ENCODE assay signal across 15 cellular contexts in the genomic region with DNA sequence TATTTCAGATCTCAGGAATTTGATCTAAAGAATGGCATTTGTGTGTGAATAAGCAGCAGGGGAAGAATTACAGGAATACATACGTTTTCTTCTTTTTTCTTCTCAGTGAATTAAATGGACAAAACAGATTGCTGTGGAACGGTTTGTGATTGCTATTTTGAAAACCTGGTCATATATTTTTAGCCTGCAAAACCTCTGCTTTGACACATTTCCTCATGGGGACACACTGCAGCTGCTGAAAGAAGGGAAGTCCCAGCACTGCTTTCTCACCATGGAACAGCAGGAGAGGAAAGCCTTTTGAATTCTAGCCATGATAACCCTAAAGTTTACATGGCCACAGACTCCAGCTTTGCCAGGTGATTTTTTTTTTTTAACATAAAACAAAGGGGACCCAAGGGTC.
A peak's percentile ranks its signal among the peaks of the same experiment; 100 is the strongest.
DNase-seq lines count a peak whose midpoint lies in the region; ATAC-seq and TF ChIP-seq lines count a peak whose summit lies in the region.
"Had no signal": no experiment of that assay in that cellular context is flagged by ENCODE, and none has a peak within 500 bp of the region (broad histone marks: within the 10 kb centered on the region; RNA-seq: fewer than 3 reads in every experiment).

No MANE protein-coding gene starts in this region.

- H3K9me3 ChIP-seq in MM.1S (replicated peaks; ENCODE audit: insufficient read depth, low read length) (no peaks in the 10 kb centered on the region), gastroesophageal sphincter (peaks cover 0 to 6% (median 0%) of the 10 kb centered on the region in 3 donors)
- H3K9me3 ChIP-seq: testis had no signal

- WGBS in gastroesophageal sphincter (ENCODE audit: low coverage in 1 of 2), 2 donors = 0% methylated on average over 2 of the region's 2 CpGs

- H3K4me1 Mint-ChIP-seq in nephron progenitor cell = peaks cover 67% of the 10 kb centered on the region
- H3K4me1 Mint-ChIP-seq in activated naive CD4-positive, alpha-beta T cell treated with anti-CD3 and anti-CD28 coated beads, Interleukin-2, amount 10 ng/mL, durations not matched to agents 7 days and 5 days = no peaks in the 10 kb centered on the region
- H3K4me1 Mint-ChIP-seq in effector memory CD8-positive, alpha-beta T cell (ENCODE audit: low read depth in 2 of 2) = no peaks in the 10 kb centered on the region

- peak overlapping the region; percentile 65 for H3K27ac Mint-ChIP-seq in nephron progenitor cell
- no peak overlapping the region for H3K27ac Mint-ChIP-seq in activated naive CD4-positive, alpha-beta T cell treated with anti-CD3 and anti-CD28 coated beads, Interleukin-2, amount 10 ng/mL, durations not matched to agents 7 days and 5 days
- H3K27ac Mint-ChIP-seq in effector memory CD8-positive, alpha-beta T cell = no peak overlapping the region

- H3K9me2 ChIP-seq in MM.1S (replicated peaks; ENCODE audit: insufficient read depth, low read length) = no peaks in the 10 kb centered on the region

- H3K36me3 Mint-ChIP-seq in nephron progenitor cell (ENCODE audit: low read depth) = peaks cover 5% of the 10 kb centered on the region
- no peaks in the 10 kb centered on the region for H3K36me3 Mint-ChIP-seq in activated naive CD4-positive, alpha-beta T cell treated with anti-CD3 and anti-CD28 coated beads, Interleukin-2, amount 10 ng/mL, durations not matched to agents 7 days and 5 days
- no peaks in the 10 kb centered on the region for H3K36me3 Mint-ChIP-seq in effector memory CD8-positive, alpha-beta T cell (ENCODE audit: insufficient read depth)

- CTCF ChIA-PET in activated naive CD4-positive, alpha-beta T cell treated with anti-CD3 and anti-CD28 coated beads, Interleukin-2, amount 10 ng/mL, durations not matched to agents 7 days and 5 days (lab: Charles Lee) = no interaction called here

- H3K4me3 Mint-ChIP-seq in nephron progenitor cell = no peak overlapping the region
- H3K4me3 Mint-ChIP-seq in activated naive CD4-positive, alpha-beta T cell treated with anti-CD3 and anti-CD28 coated beads, Interleukin-2, amount 10 ng/mL, durations not matched to agents 7 days and 5 days = no peak overlapping the region
- no peak overlapping the region for H3K4me3 Mint-ChIP-seq in effector memory CD8-positive, alpha-beta T cell

- peak overlapping the region; percentile 5; the same call in 1 of the 2 replicates for H3K9ac ChIP-seq in MM.1S (ENCODE audit: low read length)

- no peaks in the 10 kb centered on the region for H3K36me3 ChIP-seq in MM.1S (replicated peaks; ENCODE audit: insufficient read depth, low read length)
- no peaks in the 10 kb centered on the region for H3K36me3 ChIP-seq in gastroesophageal sphincter

- H3K27ac ChIP-seq in MM.1S (ENCODE audit: low read length) (peak overlapping the region; percentile 55), gastroesophageal sphincter (peak overlapping the region; percentile 14 to 62 (median 38))
- H3K27ac ChIP-seq: PC-9, testis had no signal

- H3K4me3 ChIP-seq in MM.1S (ENCODE audit: low read length) (peak overlapping the region; percentile 4), gastroesophageal sphincter (no peak overlapping the region)
- H3K4me3 ChIP-seq: PC-9, testis had no signal

- peak overlapping the region; percentile 69 for H3K4me2 ChIP-seq in MM.1S (ENCODE audit: low read depth, low read length)
- H3K4me2 ChIP-seq: PC-9 had no signal

- no peaks in the 10 kb centered on the region for H3K27me3 Mint-ChIP-seq in nephron progenitor cell (ENCODE audit: low read depth, poor library complexity)
- no peaks in the 10 kb centered on the region for H3K27me3 Mint-ChIP-seq in activated naive CD4-positive, alpha-beta T cell treated with anti-CD3 and anti-CD28 coated beads, Interleukin-2, amount 10 ng/mL, durations not matched to agents 7 days and 5 days
- H3K27me3 Mint-ChIP-seq in effector memory CD8-positive, alpha-beta T cell = no peaks in the 10 kb centered on the region

- H3K27me3 ChIP-seq in MM.1S (replicated peaks; ENCODE audit: insufficient read depth, low read length) (no peaks in the 10 kb centered on the region), gastroesophageal sphincter (no peaks in the 10 kb centered on the region)
- H3K27me3 ChIP-seq: testis had no signal

- H3K4me1 ChIP-seq in MM.1S (ENCODE audit: low read length) (peaks cover 32% of the 10 kb centered on the region), gastroesophageal sphincter (peaks cover 4 to 35% (median 13%) of the 10 kb centered on the region in 3 donors)
- H3K4me1 ChIP-seq: testis had no signal

- TF ChIP-seq CTCF in MM.1S (IDR thresholded peaks at IDR 0.05; ENCODE audit: low read length) = no peak
- no peak for TF ChIP-seq CTCF in gastroesophageal sphincter (IDR thresholded peaks at IDR 0.05)
- TF ChIP-seq CTCF in nephron progenitor cell (IDR thresholded peaks at IDR 0.05) = no peak

- peak; percentile 42 for DNase-seq in MM.1S
- no peak for DNase-seq in nephron progenitor cell
- DNase-seq in activated CD4-positive, alpha-beta T cell treated with anti-CD3 and anti-CD28 coated beads, Interleukin-2, amount 50 U/mL, for 1 hour = no peak
- DNase-seq in activated naive CD4-positive, alpha-beta T cell treated with anti-CD3 and anti-CD28 coated beads, Interleukin-2, amount 10 ng/mL, durations not matched to agents 7 days and 5 days = no peak
- no peak for DNase-seq in effector memory CD8-positive, alpha-beta T cell
- DNase-seq in T-helper 9 cell = no peak
- DNase-seq: activated CD4-positive, alpha-beta T cell treated with anti-CD3 and anti-CD28 coated beads for 1 hour; activated gamma-delta T cell treated with Interleukin-2 at 50 U/mL for 16 hours; amygdala; effector memory CD4-positive, alpha-beta T cell; NCI-H187 treated with DMSO at 0.1 percent for 48 hours; PC-9; testis had no signal

- no peaks in the 10 kb centered on the region for H4K20me1 ChIP-seq in MM.1S (ENCODE audit: insufficient read depth, low read length)

- TF ChIP-seq POLR2A in gastroesophageal sphincter (IDR thresholded peaks at IDR 0.05) = no peak

- H3K79me2 ChIP-seq in MM.1S (ENCODE audit: low read length) = no peaks in the 10 kb centered on the region

- peaks cover 17% of the 10 kb centered on the region for H3K9me3 Mint-ChIP-seq in nephron progenitor cell
- no peaks in the 10 kb centered on the region for H3K9me3 Mint-ChIP-seq in activated naive CD4-positive, alpha-beta T cell treated with anti-CD3 and anti-CD28 coated beads, Interleukin-2, amount 10 ng/mL, durations not matched to agents 7 days and 5 days
- H3K9me3 Mint-ChIP-seq in effector memory CD8-positive, alpha-beta T cell = peaks cover 4 to 7% of the 10 kb centered on the region in 2 donors

- no peak for TF ChIP-seq EP300 in gastroesophageal sphincter (IDR thresholded peaks at IDR 0.05)

- H3F3A ChIP-seq in MM.1S (ENCODE audit: insufficient read depth, low read length) = peaks cover 18% of the 10 kb centered on the region; the same call in 1 of the 2 replicates

- peak; percentile 48 for ATAC-seq in GM18868 (IDR thresholded peaks at IDR 0.05; ENCODE audit: unreplicated experiment)
- ATAC-seq in gastroesophageal sphincter = no peak
- ATAC-seq in effector memory CD8-positive, alpha-beta T cell (replicated peaks) = no peak

- peak overlapping the region; percentile 9 for H2AFZ ChIP-seq in MM.1S (ENCODE audit: low read length)
- H2AFZ ChIP-seq: PC-9 had no signal
